1 cellular context compared by ENCODE assay signal in genomic region chrX:51743179-51743957, GRCh38.
TF ChIP-seq lines count a peak whose summit lies in the region.

GSPT2 (plus strand) TSS chrX:51743442; CDS start chrX:51743627, 185 bp downstream.

TF ChIP-seq in HEK293, 187 proteins besides CTCF, POLR2A, EP300 and RAD21 (continued from another document):
- TF ChIP-seq ZNF518A (tag by site-specific recombination; conservative IDR thresholded peaks at IDR 0.05; ENCODE audit: low read depth) (peak; percentile 69), SETDB1 (IDR thresholded peaks at IDR 0.05; ENCODE audit: insufficient read length, low read length) (peak; percentile 71), ZFHX2 (tag by site-specific recombination; conservative IDR thresholded peaks at IDR 0.05) (0 out of 2 replicates have a peak, but pooled peaks have one; percentile 8), YY1 (tag by site-specific recombination; IDR thresholded peaks at IDR 0.05) (peak; percentile 28; the same call in 1 of the 2 replicates), PRDM2 (tag by site-specific recombination; IDR thresholded peaks at IDR 0.05; ENCODE audit: borderline replicate concordance) (no peak), ZSCAN18 (tag by site-specific recombination; IDR thresholded peaks at IDR 0.05) (no peak), ZBTB20 (tag by site-specific recombination; IDR thresholded peaks at IDR 0.05) (0 out of 2 replicates have a peak, but pooled peaks have one; percentile 22), ZBTB17 (tag by site-specific recombination; IDR thresholded peaks at IDR 0.05) (peak; percentile 53), ZBTB11 (tag by site-specific recombination; conservative IDR thresholded peaks at IDR 0.05; ENCODE audit: low read depth) (peak; percentile 38; the same call in 1 of the 2 replicates), ZNF473 (tag by site-specific recombination; IDR thresholded peaks at IDR 0.05) (no peak), ZNF341 (tag by site-specific recombination; IDR thresholded peaks at IDR 0.05; ENCODE audit: low read depth) (peak; percentile 91), TSHZ1 (tag by site-specific recombination; IDR thresholded peaks at IDR 0.05; ENCODE audit: borderline replicate concordance) (no peak), ZNF335 (tag by site-specific recombination; conservative IDR thresholded peaks at IDR 0.05) (peak; percentile 49), ZNF274 (IDR thresholded peaks at IDR 0.05; ENCODE audit: low read length) (no peak), ZNF274 (tag by site-specific recombination; IDR thresholded peaks at IDR 0.05; ENCODE audit: borderline replicate concordance) (no peak)
TF ChIP-seq in HEK293: peak in this region for 14.
